ENCODE assay signal across 16 cellular contexts in genomic region chr5:134018154-134018985, GRCh38. TPM values are rescaled to one million over a fixed set of nuclear protein-coding genes. Genes with fewer than 3 reads are reported as not detected.
DNase-seq lines count a peak whose midpoint lies in the region; ATAC-seq, FAIRE-seq and TF ChIP-seq lines count a peak whose summit lies in the region.
"Had no signal": no experiment of that assay in that cellular context is flagged by ENCODE, and none has a peak within 500 bp of the region (broad histone marks: within the 10 kb centered on the region; RNA-seq: fewer than 3 reads in every experiment).

No MANE protein-coding gene starts in this region.

- H3K4me3 ChIP-seq in K562 = no peak overlapping the region
- H3K4me3 ChIP-seq: dorsolateral prefrontal cortex, SK-N-MC, vagina had no signal

- DNase-seq in HUDEP-2 (lab: John Stamatoyannopoulos, UW; ENCODE audit: unreplicated experiment in 76 of 76) (peak in 69 of 76 experiments; percentile 7 to 80 (median 40)), K562 (ENCODE audit: extremely low read depth in 1 of 4, low spot score in 3 of 4) (peak in 2 of 4 experiments; percentile 38 to 42), left colon (peak; percentile 85 to 92), NOMO-1 treated with DMSO at 0.1 percent for 48 hours (lab: John Stamatoyannopoulos, UW; ENCODE audit: unreplicated experiment) (no peak), NCI-H524 (lab: John Stamatoyannopoulos, UW) (no peak)
- no peak for DNase-seq in effector CD8-positive, alpha-beta T cell (lab: John Stamatoyannopoulos, UW)
- no peak for DNase-seq in activated CD8-positive, alpha-beta memory T cell treated with anti-CD3 and anti-CD28 coated beads, Interleukin-2, amount 50 U/mL, for 48 hours
- DNase-seq: activated T-cell treated with anti-CD3 and anti-CD28 coated beads, Interleukin-2, amount 50 U/mL, for 48 hours; left cardiac atrium; NCI-H1436; NCI-H748 treated with DMSO at 0.1 percent for 48 hours had no signal

- H3K4me1 ChIP-seq in K562 (replicated peaks in 1 of 2; ENCODE audit: control insufficient read depth in 2 of 2, insufficient read depth in 2 of 2, low read length in 2 of 2) = peaks cover 0 to 4% of the 10 kb centered on the region in 2 experiments; a peak in 3 of 5 replicates
- H3K4me1 ChIP-seq: vagina had no signal

- peak overlapping the region; percentile 76 for H3K27ac ChIP-seq in 22Rv1
- H3K27ac ChIP-seq in K562 (ENCODE audit: extremely low read depth, low read depth, low read length) = no peak overlapping the region
- H3K27ac ChIP-seq: dorsolateral prefrontal cortex, SK-N-MC, vagina had no signal

- 9% methylated on average over 9 of the region's 9 CpGs for WGBS in K562 (ENCODE audit: insufficient coverage, low coverage, missing lambda C conversion rate)

- POLR2A ChIA-PET in K562 (lab: Yijun Ruan, JAX) = interaction anchor here (0.9 to 1.8 kb wide), 4 partner anchors 8 to 19 kb away, joined by 3 to 6 read pairs (median 4); partner anchors contain the start of gene VDAC1

- H3K9ac ChIP-seq in K562 (ENCODE audit: insufficient read depth in 1 of 2, low read depth in 2 of 2, low read length in 2 of 2) = no peak overlapping the region

- H4K20me1 ChIP-seq in K562 (replicated peaks; ENCODE audit: control insufficient read depth, insufficient read depth, low read length) = peaks cover 10% of the 10 kb centered on the region

- peak; percentile 59 for ATAC-seq in K562
- peak; percentile 84 for ATAC-seq in left colon

- H2AFZ ChIP-seq in K562 (ENCODE audit: low read depth, low read length) = no peak overlapping the region

- BruUV-seq in K562 (replicated peaks; lab: Mats Ljungman, UMichigan) = no TSS peak

- CTCF ChIA-PET in K562 (lab: Yijun Ruan, JAX; ENCODE audit: low intra/inter-chr PET ratio) = no interaction called here

- H3K79me2 ChIP-seq in K562 (ENCODE audit: control insufficient read depth, insufficient read depth, low read length) = no peaks in the 10 kb centered on the region

- peak; percentile 28; the same call in 1 of the 2 replicates for TF ChIP-seq EP300 in K562 (IDR thresholded peaks at IDR 0.05; ENCODE audit: low read length)

- TF ChIP-seq CTCF in 22Rv1 (IDR thresholded peaks at IDR 0.05) = no peak
- no peak for TF ChIP-seq CTCF in K562 (IDR thresholded peaks at IDR 0.05 in 2 of 3, conservative IDR thresholded peaks at IDR 0.05 in 1 of 3; ENCODE audit: insufficient read depth in 2 of 3, low read depth in 1 of 3, low read length in 3 of 3)

- H3K9me1 ChIP-seq in K562 (ENCODE audit: control insufficient read depth, insufficient read depth, low read length) = no peaks in the 10 kb centered on the region

- in situ Hi-C loops in K562 (cut with MboI) = no loop called here

- no peak for TF ChIP-seq POLR2A in K562 (conservative IDR thresholded peaks at IDR 0.05)

- TF ChIP-seq RAD21 in K562 (CRISPR knock-in tag; conservative IDR thresholded peaks at IDR 0.05 in 1 of 2, IDR thresholded peaks at IDR 0.05 in 1 of 2) = no peak

- intact Hi-C loops in K562 (cut with micrococcal nuclease) = no loop called here
- intact Hi-C loops in left colon (cut with DNase I, micrococcal nuclease) = no loop called here

- H3K9me3 ChIP-seq in K562 (replicated peaks; ENCODE audit: control insufficient read depth, insufficient read depth, low read depth, low read length) = no peaks in the 10 kb centered on the region
- H3K9me3 ChIP-seq: vagina had no signal

- no peaks in the 10 kb centered on the region for H3K36me3 ChIP-seq in K562 (ENCODE audit: control insufficient read depth, insufficient read depth, low read length)
- H3K36me3 ChIP-seq: vagina had no signal

- H3K27me3 ChIP-seq in K562 (ENCODE audit: control insufficient read depth in 2 of 2, insufficient read depth in 2 of 2, low read length in 2 of 2) = peaks cover 24 to 45% of the 10 kb centered on the region in 2 experiments; a peak in 4 of 5 replicates
- H3K27me3 ChIP-seq: dorsolateral prefrontal cortex, vagina had no signal

- H3K4me2 ChIP-seq in K562 (ENCODE audit: insufficient read depth, low read length) = no peak overlapping the region

- no peak for FAIRE-seq in K562 (lab: Jason Lieb, UNC)
- FAIRE-seq: GM12892 had no signal

TF ChIP-seq in K562, 482 proteins besides CTCF, POLR2A, EP300 and RAD21 (continues in another document):
- TF ChIP-seq ARID1B (IDR thresholded peaks at IDR 0.05) (peak; percentile 61), MEIS2 (IDR thresholded peaks at IDR 0.05; ENCODE audit: partially characterized antibody) (peak; percentile 23), ZNF197 (CRISPR knock-in tag; IDR thresholded peaks at IDR 0.05; ENCODE audit: low read depth) (no peak), HDAC3 (IDR thresholded peaks at IDR 0.05; ENCODE audit: borderline replicate concordance, partially characterized antibody) (peak; percentile 66), KDM1A (IDR thresholded peaks at IDR 0.05) (peak; percentile 93), CREB5 (CRISPR knock-in tag; IDR thresholded peaks at IDR 0.05) (no peak), RCOR1 (IDR thresholded peaks at IDR 0.05; ENCODE audit: borderline replicate concordance in 1 of 2, low read depth in 2 of 2, low read length in 2 of 2) (peak; percentile 74 to 94; a peak in 3 of 4 replicates), MEF2A (IDR thresholded peaks at IDR 0.05; ENCODE audit: control insufficient read depth, low read depth, low read length) (0 out of 2 replicates have a peak, but pooled peaks have one; percentile 46)

RNA-seq across cellular contexts. Expression of gene VDAC1, which starts 13.6 kb away (rescaled TPM):
- total RNA-seq in K562 (2011; cell fraction: chromatin; rRNA removed; ENCODE audit: low replicate concordance) = 105 and 116 TPM in 2 replicates
- 68.0 and 70.9 TPM in 2 replicates for total RNA-seq in K562 (2011; cell fraction: nucleolus; rRNA removed)
- total RNA-seq in K562 (2011; cell fraction: nucleoplasm; rRNA removed) = 116 and 155 TPM in 2 replicates
- total RNA-seq in K562 (2014; rRNA removed) = 224 and 228 TPM in 2 replicates
- 366 and 402 TPM in 2 replicates for total RNA-seq in K562 (2014; rRNA removed; fragmentation: Illumina TruSeq; extraction: Trizol)
- total RNA-seq in K562 (2015; rRNA removed; fragmentation: Illumina TruSeq; extraction: Trizol) = 319 and 320 TPM in 2 replicates
- 257 and 267 TPM in 2 replicates for total RNA-seq in K562 (2021)
- 155 and 168 TPM in 2 replicates for polyA plus RNA-seq in K562 (2011; rRNA removed)
- polyA plus RNA-seq in K562 (2011; cell fraction: cytosol; rRNA removed) = 84.1 and 126 TPM in 2 replicates
- 76.3 and 97.2 TPM in 2 replicates for polyA plus RNA-seq in K562 (2011; cell fraction: nucleus; rRNA removed)
- 230 and 274 TPM in 2 replicates for polyA plus RNA-seq in K562 (2012)
- polyA plus RNA-seq in K562 (2014; fragmentation: Illumina TruSeq; extraction: Trizol) = 343 and 365 TPM in 2 replicates
- polyA plus RNA-seq in K562 (2014; fragmentation: Nextera tagmentation; extraction: Ambion mirVana) = 100 to 1,000 TPM; 293 to 301 TPM
- 221 and 243 TPM in 2 replicates for polyA plus RNA-seq in K562 (2014; rRNA removed)
- 252 and 302 TPM in 2 replicates for polyA minus RNA-seq in K562 (2011; rRNA and poly(A)+ RNA removed)
- polyA minus RNA-seq in K562 (2011; cell fraction: cytosol; rRNA and poly(A)+ RNA removed) = 143 and 162 TPM in 2 replicates
- 29.8 and 47.0 TPM in 2 replicates for polyA minus RNA-seq in K562 (2011; cell fraction: nucleus; rRNA and poly(A)+ RNA removed)
- total RNA-seq in left colon = 100 to 1,000 TPM; 229 to 263 TPM

RNA-seq across cellular contexts. Expression of gene C5orf15, which starts 49.9 kb away (rescaled TPM):
- total RNA-seq in K562 (2011; cell fraction: chromatin; rRNA removed; ENCODE audit: low replicate concordance) = 43.2 and 55.8 TPM in 2 replicates
- 42.0 and 45.9 TPM in 2 replicates for total RNA-seq in K562 (2011; cell fraction: nucleolus; rRNA removed)
- 49.2 and 65.0 TPM in 2 replicates for total RNA-seq in K562 (2011; cell fraction: nucleoplasm; rRNA removed)
- total RNA-seq in K562 (2014; rRNA removed) (23.3 and 28.2 TPM in 2 replicates), K562 (2014; rRNA removed; fragmentation: Illumina TruSeq; extraction: Trizol) (44.0 and 45.6 TPM in 2 replicates), K562 (2015; rRNA removed; fragmentation: Illumina TruSeq; extraction: Trizol) (35.5 and 36.3 TPM in 2 replicates), K562 (2021) (22.7 and 24.0 TPM in 2 replicates), left colon (10 to 100 TPM; 29.3 to 30.6 TPM)
- polyA plus RNA-seq in K562 (2011; rRNA removed) (50.7 and 52.0 TPM in 2 replicates), K562 (2014; fragmentation: Illumina TruSeq; extraction: Trizol) (46.4 and 49.8 TPM in 2 replicates), K562 (2014; fragmentation: Nextera tagmentation; extraction: Ambion mirVana) (10 to 100 TPM; 30.0 to 32.5 TPM), K562 (2014; rRNA removed) (35.7 and 40.2 TPM in 2 replicates)
- 25.2 and 36.2 TPM in 2 replicates for polyA plus RNA-seq in K562 (2011; cell fraction: cytosol; rRNA removed)
- 20.3 and 25.9 TPM in 2 replicates for polyA plus RNA-seq in K562 (2011; cell fraction: nucleus; rRNA removed)
- polyA plus RNA-seq in K562 (2012) = 23.1 and 36.4 TPM in 2 replicates
- 44.5 and 49.8 TPM in 2 replicates for polyA minus RNA-seq in K562 (2011; rRNA and poly(A)+ RNA removed)
- polyA minus RNA-seq in K562 (2011; cell fraction: cytosol; rRNA and poly(A)+ RNA removed) = 23.3 and 43.8 TPM in 2 replicates
- 9.3 and 15.6 TPM in 2 replicates for polyA minus RNA-seq in K562 (2011; cell fraction: nucleus; rRNA and poly(A)+ RNA removed)

Comparison
In these comparisons a context has a peak if more than half of its experiments do, and no peak if none do; other contexts are left out.
1. DNase-seq: peak in HUDEP-2 (69 of 76) and left colon (2 of 2); none in effector CD8-positive, alpha-beta T cell (single experiment), NOMO-1 treated with DMSO at 0.1 percent for 48 hours (single experiment), activated CD8-positive, alpha-beta memory T cell treated with anti-CD3 and anti-CD28 coated beads, Interleukin-2, amount 50 U/mL, for 48 hours (single experiment) and NCI-H524 (0 of 2).